Comparison of ENCODE assay signal across 9 cellular contexts in genomic region chr7:152013974-152014373, GRCh38. TPM values are rescaled to one million over a fixed set of nuclear protein-coding genes. Genes with fewer than 3 reads are reported as not detected.
"Had no signal": no experiment of that assay in that cellular context is flagged by ENCODE, and none has a peak within 500 bp of the region (broad histone marks: within the 10 kb centered on the region; RNA-seq: fewer than 3 reads in every experiment).

No MANE protein-coding gene starts in this region.

- FAIRE-seq: H54, HTR-8/SVneo had no signal

- H3K9ac ChIP-seq: GM23248 had no signal

- H3K27ac ChIP-seq: GM23248 had no signal

- H2AFZ ChIP-seq: GM23248 had no signal

- H3K4me3 ChIP-seq: GM23248 had no signal

- DNase-seq: GM23248, GOT3, H9, HCEC 1CT, KG1 had no signal

RNA-seq across cellular contexts. Expression of gene GALNTL5, which starts 57.7 kb away (rescaled TPM):
- total RNA-seq: GM23248, H9, HT-29 had no signal
- polyA plus RNA-seq: GM23248, IgD-negative memory B cell had no signal
